ENCODE assay signal across 20 cellular contexts in the genomic region with DNA sequence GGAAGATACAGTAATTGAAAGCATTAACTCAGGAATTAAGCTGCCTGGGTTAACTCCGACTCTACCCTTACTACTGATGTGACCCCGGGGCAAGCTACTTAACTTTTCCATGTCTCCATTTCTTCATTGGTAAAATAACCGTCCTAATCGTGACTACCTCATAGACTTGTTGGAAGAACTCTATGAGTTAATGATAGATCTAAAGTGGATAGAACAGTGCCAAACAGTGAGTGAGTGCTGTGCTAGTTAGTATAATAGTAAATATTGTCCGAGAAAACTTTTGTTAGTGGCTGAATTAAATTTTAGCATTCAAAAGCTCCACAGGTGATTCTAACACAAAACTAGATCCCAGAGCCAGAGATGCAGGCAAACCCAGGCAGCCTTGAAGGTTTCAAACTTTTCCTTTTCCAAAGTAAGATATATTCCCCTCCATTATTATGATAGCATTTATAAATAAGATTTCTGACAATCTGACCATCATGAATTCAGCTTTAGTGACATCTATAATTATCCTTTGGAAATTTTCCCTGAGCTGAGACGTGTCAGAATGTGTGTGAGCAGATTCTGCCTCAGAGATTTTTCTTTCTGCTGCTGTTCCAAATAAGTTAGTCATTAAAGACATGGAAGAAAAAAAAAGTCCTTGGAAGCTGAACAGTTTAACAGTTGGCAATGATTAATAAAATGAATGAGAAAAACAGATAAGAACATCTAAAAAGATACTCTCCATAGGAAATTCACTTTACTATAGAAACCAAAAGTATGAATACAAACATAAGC.
DNase-seq lines count a peak whose midpoint lies in the region; ATAC-seq, FAIRE-seq and TF ChIP-seq lines count a peak whose summit lies in the region.
"Had no signal": no experiment of that assay in that cellular context is flagged by ENCODE, and none has a peak within 500 bp of the region (broad histone marks: within the 10 kb centered on the region; RNA-seq: fewer than 3 reads in every experiment).

No MANE protein-coding gene starts in this region.

- ATAC-seq in left lobe of liver (peak; percentile 69), HG03378 (IDR thresholded peaks at IDR 0.05; ENCODE audit: unreplicated experiment) (no peak)
- ATAC-seq: GM23338, SK-N-SH treated with all-trans-retinoic acid at 6 μM for 48 hours had no signal

- no peak overlapping the region for H3K4me3 ChIP-seq in fibroblast of the aortic adventitia (ENCODE audit: low read depth, low read length)
- H3K4me3 ChIP-seq in suprapubic skin: no peak overlapping the region
- H3K4me3 ChIP-seq: GM23338 had no signal

- no peaks in the 10 kb centered on the region for H3K9me3 ChIP-seq in suprapubic skin

- H3K36me3 ChIP-seq in suprapubic skin: no peaks in the 10 kb centered on the region

- peak overlapping the region; percentile 63 for H3K27ac ChIP-seq in suprapubic skin
- H3K27ac ChIP-seq: RWPE1 had no signal

- H3K27me3 ChIP-seq in suprapubic skin: no peaks in the 10 kb centered on the region

- no peak for TF ChIP-seq POLR2A in suprapubic skin (IDR thresholded peaks at IDR 0.05)

- TF ChIP-seq CTCF in fibroblast of the aortic adventitia (IDR thresholded peaks at IDR 0.05; ENCODE audit: insufficient read depth, low read length) (no peak), suprapubic skin (IDR thresholded peaks at IDR 0.05) (no peak)

- DNase-seq in EH (ENCODE audit: low read depth) (peak; percentile 31), fibroblast of the aortic adventitia (ENCODE audit: low read depth) (peak; percentile 53), left lobe of liver (ENCODE audit: low spot score) (no peak), suprapubic skin (ENCODE audit: low spot score in 2 of 2) (no peak), DMS53 treated with DMSO at 0.1 percent for 48 hours (lab: John Stamatoyannopoulos, UW; ENCODE audit: unreplicated experiment) (no peak), HTR-8/SVneo (ENCODE audit: insufficient read length, low spot score) (no peak)
- DNase-seq: GF-D8, HCEC 1CT, KG1, NCI-H187, NCI-H2107, NCI-H2227 treated with DMSO at 0.1 percent for 48 hours, NCI-H510A treated with DMSO at 0.1 percent for 48 hours, NCI-H82, SIG-M5 had no signal

- WGBS in suprapubic skin: 52% methylated on average over 6 of the region's 6 CpGs

- TF ChIP-seq EP300 in suprapubic skin (IDR thresholded peaks at IDR 0.05): no peak

- no peak for FAIRE-seq in HTR-8/SVneo (lab: Jason Lieb, UNC)
- FAIRE-seq: GM19239 had no signal

- H3K4me1 ChIP-seq in suprapubic skin: peaks cover 17% of the 10 kb centered on the region

Comparison
In these comparisons a context has a peak if more than half of its experiments do, and no peak if none do; other contexts are left out.
1. DNase-seq: peak in EH (single experiment) and fibroblast of the aortic adventitia (single experiment); none in left lobe of liver (single experiment), suprapubic skin (0 of 2), DMS53 treated with DMSO at 0.1 percent for 48 hours (single experiment) and HTR-8/SVneo (single experiment).